In genomic region chr9:16013366-16013765, GRCh38 we compare ENCODE assay signal across 24 cellular contexts.
A peak's percentile ranks its signal among the peaks of the same experiment; 100 is the strongest.
DNase-seq lines count a peak whose midpoint lies in the region; ATAC-seq, FAIRE-seq and TF ChIP-seq lines count a peak whose summit lies in the region.
"Had no signal": no experiment of that assay in that cellular context is flagged by ENCODE, and none has a peak within 500 bp of the region (broad histone marks: within the 10 kb centered on the region; RNA-seq: fewer than 3 reads in every experiment).

No MANE protein-coding gene starts in this region.

- intact Hi-C loops in mammary epithelial cell (cut with micrococcal nuclease) (no loop called here), breast epithelium (cut with DNase I; ENCODE audit: low total_unique reads) (no loop called here), PC-3 (cut with micrococcal nuclease) (no loop called here), natural killer cell (cut with micrococcal nuclease) (no loop called here), HepG2 (cut with micrococcal nuclease; ENCODE audit: unreplicated experiment) (no loop called here)

- POLR2A ChIA-PET in PC-3 (lab: Charles Lee; ENCODE audit: unreplicated experiment) (no interaction called here), HepG2 (lab: Yijun Ruan, JAX) (no interaction called here)

- TF ChIP-seq CTCF in mammary epithelial cell (conservative IDR thresholded peaks at IDR 0.05 in 1 of 2, IDR thresholded peaks at IDR 0.05 in 1 of 2; ENCODE audit: extremely low read depth in 1 of 2, insufficient read depth in 1 of 2, low read depth in 1 of 2, low read length in 2 of 2) (no peak), breast epithelium (IDR thresholded peaks at IDR 0.05) (no peak), PC-3 (conservative IDR thresholded peaks at IDR 0.05; ENCODE audit: low read depth, low read length) (no peak), osteoblast (IDR thresholded peaks at IDR 0.05; ENCODE audit: extremely low read depth, low read depth, low read length) (no peak), natural killer cell (IDR thresholded peaks at IDR 0.05) (no peak), HepG2 (CRISPR knock-in tag; IDR thresholded peaks at IDR 0.05) (no peak)

- peak; percentile 15; the same call in 1 of the 2 replicates for ATAC-seq in PC-3
- no peak for ATAC-seq in natural killer cell
- no peak for ATAC-seq in stimulated activated naive CD8-positive, alpha-beta T cell treated with anti-CD3 and anti-CD28 coated beads, Interleukin-15, Interleukin-2, amounts not matched to agents 100 U/mL and 50 U/mL, for 24 hours
- ATAC-seq in HepG2: no peak

- BruUV-seq in mammary epithelial cell (replicated peaks; lab: Mats Ljungman, UMichigan) (no TSS peak), PC-3 (replicated peaks; lab: Mats Ljungman, UMichigan) (no TSS peak), HepG2 (replicated peaks; lab: Mats Ljungman, UMichigan) (no TSS peak)

- no peak for DNase-seq in mammary epithelial cell
- no peak for DNase-seq in breast epithelium (ENCODE audit: low spot score in 2 of 2)
- peak; percentile 49 for DNase-seq in PC-3
- no peak for DNase-seq in osteoblast (ENCODE audit: insufficient read length, low spot score, missing footprints)
- DNase-seq in natural killer cell: no peak
- DNase-seq in stimulated activated naive CD8-positive, alpha-beta T cell treated with anti-CD3 and anti-CD28 coated beads, Interleukin-15, Interleukin-2, amounts not matched to agents 100 U/mL and 50 U/mL, for 24 hours: no peak
- DNase-seq in HepG2 (ENCODE audit: low spot score): no peak
- no peak for DNase-seq in activated CD4-positive, alpha-beta T cell treated with anti-CD3 and anti-CD28 coated beads, Interleukin-2, amount 50 U/mL, for 1 hour
- DNase-seq: ACHN; AML-193; BE2C; CD4-positive, alpha-beta T cell; CD8-positive, alpha-beta memory T cell; DMS53; DMS79 treated with DMSO at 0.1 percent for 48 hours; GF-D8; GOT3; HCEC 1CT had no signal

- TF ChIP-seq EP300 in HepG2 (IDR thresholded peaks at IDR 0.05; ENCODE audit: low read depth in 2 of 2, low read length in 2 of 2) (no peak), HepG2 (CRISPR knock-in tag; IDR thresholded peaks at IDR 0.05; ENCODE audit: borderline replicate concordance) (no peak)

- H2AFZ ChIP-seq in mammary epithelial cell (ENCODE audit: low read depth, low read length) (peak overlapping the region; percentile 53), PC-3 (ENCODE audit: low read length) (no peak overlapping the region), osteoblast (ENCODE audit: low read length) (no peak overlapping the region), HepG2 (ENCODE audit: low read length) (no peak overlapping the region)

- H3K27me3 ChIP-seq in mammary epithelial cell (ENCODE audit: insufficient read depth, low read length): no peaks in the 10 kb centered on the region
- H3K27me3 ChIP-seq in breast epithelium: no peaks in the 10 kb centered on the region
- no peaks in the 10 kb centered on the region for H3K27me3 ChIP-seq in PC-3 (ENCODE audit: low read length)
- H3K27me3 ChIP-seq in osteoblast (ENCODE audit: insufficient read depth, low read length): no peaks in the 10 kb centered on the region
- H3K27me3 ChIP-seq in HepG2 (ENCODE audit: control insufficient read depth in 1 of 2, insufficient read depth in 2 of 2, low read length in 2 of 2): no peaks in the 10 kb centered on the region
- H3K27me3 ChIP-seq: BE2C; BLaER1 treated with 17β-estradiol and CSF1 and Interleukin-3, amounts not matched to agents 10 nM and 100 nM had no signal

- in situ Hi-C loops in mammary epithelial cell (cut with MboI; ENCODE audit: low sequenced_read_pairs in 2 of 2): no loop called here
- in situ Hi-C loops in HepG2 (cut with HindIII; ENCODE audit: extremely low pct_ligation_motif_present, low pct_unique_long_range_greater_than_20kb): no loop called here

- TF ChIP-seq POLR2A in breast epithelium (IDR thresholded peaks at IDR 0.05) (no peak), HepG2 (IDR thresholded peaks at IDR 0.05; ENCODE audit: insufficient read depth in 1 of 2, low read depth in 2 of 2, low read length in 2 of 2) (no peak)

- CTCF ChIA-PET in mammary epithelial cell (lab: Charles Lee; ENCODE audit: low non-redundant PET): no interaction called here
- CTCF ChIA-PET in PC-3 (lab: Charles Lee): no interaction called here
- CTCF ChIA-PET in HepG2 (lab: Yijun Ruan, JAX; ENCODE audit: low intra/inter-chr PET ratio, low total read pairs): no interaction called here

- H3K4me1 ChIP-seq in mammary epithelial cell (ENCODE audit: insufficient read depth, low read length): peaks cover 6% of the 10 kb centered on the region
- H3K4me1 ChIP-seq in breast epithelium: no peaks in the 10 kb centered on the region
- H3K4me1 ChIP-seq in PC-3 (ENCODE audit: insufficient read depth, low read length): peaks cover 26% of the 10 kb centered on the region
- peaks cover 20% of the 10 kb centered on the region for H3K4me1 ChIP-seq in osteoblast (ENCODE audit: insufficient read depth, low read length)
- no peaks in the 10 kb centered on the region for H3K4me1 ChIP-seq in HepG2 (ENCODE audit: insufficient read depth, low read length)
- H3K4me1 ChIP-seq: BE2C had no signal

- WGBS in mammary epithelial cell (ENCODE audit: low coverage, missing lambda C conversion rate): 71% methylated on average over 5 of the region's 5 CpGs
- WGBS in HepG2 (ENCODE audit: low lambda C conversion rate): 2% methylated on average over 5 of the region's 5 CpGs

- H4K20me1 ChIP-seq in mammary epithelial cell (ENCODE audit: insufficient read depth, low read length) (no peaks in the 10 kb centered on the region), PC-3 (ENCODE audit: low read length) (no peaks in the 10 kb centered on the region), osteoblast (ENCODE audit: insufficient read depth, low read length) (no peaks in the 10 kb centered on the region), HepG2 (ENCODE audit: insufficient read depth, low read length) (no peaks in the 10 kb centered on the region)
- H4K20me1 ChIP-seq: BLaER1 treated with 17β-estradiol and CSF1 and Interleukin-3, amounts not matched to agents 10 nM and 100 nM had no signal

- no peaks in the 10 kb centered on the region for H3K9me3 Mint-ChIP-seq in natural killer cell

- H3K9ac ChIP-seq in mammary epithelial cell (ENCODE audit: insufficient read depth, low read length) (no peak overlapping the region), PC-3 (ENCODE audit: low read length) (peak overlapping the region; percentile 47), HepG2 (ENCODE audit: insufficient read depth, low read depth, low read length) (no peak overlapping the region)
- H3K9ac ChIP-seq: BLaER1 treated with 17β-estradiol and CSF1 and Interleukin-3, amounts not matched to agents 10 nM and 100 nM had no signal

- no peak for FAIRE-seq in HepG2 (lab: Jason Lieb, UNC)
- FAIRE-seq: A204.1, GM12891, GM18507 had no signal

- H3K36me3 ChIP-seq in mammary epithelial cell (ENCODE audit: insufficient read depth, low read length) (no peaks in the 10 kb centered on the region), breast epithelium (no peaks in the 10 kb centered on the region), PC-3 (ENCODE audit: low read depth, low read length) (peaks cover 3% of the 10 kb centered on the region; the same call in 1 of the 2 replicates), osteoblast (ENCODE audit: insufficient read depth, low read length) (no peaks in the 10 kb centered on the region), HepG2 (replicated peaks in 1 of 2; ENCODE audit: control insufficient read depth in 1 of 2, insufficient read depth in 2 of 2, low read length in 2 of 2) (no peaks in the 10 kb centered on the region)
- H3K36me3 ChIP-seq: BE2C; BLaER1 treated with 17β-estradiol and CSF1 and Interleukin-3, amounts not matched to agents 10 nM and 100 nM had no signal

- H3F3A ChIP-seq in PC-3 (ENCODE audit: low read length, unreplicated experiment): no peaks in the 10 kb centered on the region

- H3K79me2 ChIP-seq in mammary epithelial cell (ENCODE audit: insufficient read depth, low read length) (no peaks in the 10 kb centered on the region), PC-3 (ENCODE audit: low read length) (no peaks in the 10 kb centered on the region), osteoblast (ENCODE audit: insufficient read depth, low read length) (no peaks in the 10 kb centered on the region), HepG2 (ENCODE audit: insufficient read depth, low read length) (no peaks in the 10 kb centered on the region)

- peaks cover 5 to 11% of the 10 kb centered on the region in 2 donors for H3K27me3 Mint-ChIP-seq in natural killer cell (ENCODE audit: low read depth in 2 of 2)
- H3K27me3 Mint-ChIP-seq: CD4-positive, alpha-beta T cell; CD8-positive, alpha-beta memory T cell had no signal

- peaks cover 10 to 19% of the 10 kb centered on the region in 2 donors for H3K4me1 Mint-ChIP-seq in natural killer cell
- H3K4me1 Mint-ChIP-seq: CD14-positive monocyte; CD8-positive, alpha-beta memory T cell had no signal

- dilution Hi-C loops in mammary epithelial cell (cut with HindIII; ENCODE audit: low sequenced_read_pairs): no loop called here

- no peaks in the 10 kb centered on the region for H3K36me3 Mint-ChIP-seq in natural killer cell
- H3K36me3 Mint-ChIP-seq: CD14-positive monocyte; CD8-positive, alpha-beta memory T cell had no signal

- H3K4me2 ChIP-seq in mammary epithelial cell (ENCODE audit: insufficient read depth, low read depth, low read length): no peak overlapping the region
- H3K4me2 ChIP-seq in PC-3 (ENCODE audit: low read length): peak overlapping the region; percentile 34; the same call in 1 of the 2 replicates
- no peak overlapping the region for H3K4me2 ChIP-seq in osteoblast (ENCODE audit: insufficient read depth, low read length)
- no peak overlapping the region for H3K4me2 ChIP-seq in HepG2 (ENCODE audit: low read depth, low read length)
- H3K4me2 ChIP-seq: BLaER1 treated with 17β-estradiol and CSF1 and Interleukin-3, amounts not matched to agents 10 nM and 100 nM had no signal

- H3K27ac ChIP-seq in mammary epithelial cell (ENCODE audit: insufficient read depth, low read depth, low read length) (no peak overlapping the region), breast epithelium (no peak overlapping the region), PC-3 (ENCODE audit: low read length) (peak overlapping the region; percentile 87), osteoblast (ENCODE audit: low read depth, low read length) (peak overlapping the region; percentile 51), HepG2 (ENCODE audit: extremely low read length, insufficient read depth, low read length) (no peak overlapping the region)
- H3K27ac ChIP-seq: 22Rv1; BLaER1 treated with 17β-estradiol and CSF1 and Interleukin-3, amounts not matched to agents 10 nM and 100 nM had no signal

- H3K4me3 Mint-ChIP-seq in natural killer cell: no peak overlapping the region
- H3K4me3 Mint-ChIP-seq: CD14-positive monocyte; CD4-positive, alpha-beta T cell; CD8-positive, alpha-beta memory T cell had no signal

- H3K9me3 ChIP-seq in mammary epithelial cell (replicated peaks; ENCODE audit: insufficient read depth, low read length): peaks cover 4% of the 10 kb centered on the region
- H3K9me3 ChIP-seq in breast epithelium: peaks cover 5 to 16% of the 10 kb centered on the region in 2 donors
- H3K9me3 ChIP-seq in PC-3 (ENCODE audit: low read length): peaks cover 7% of the 10 kb centered on the region
- H3K9me3 ChIP-seq in osteoblast (ENCODE audit: low read depth, low read length): peaks cover 5% of the 10 kb centered on the region
- H3K9me3 ChIP-seq in HepG2 (ENCODE audit: low read length): peaks cover 7% of the 10 kb centered on the region
- H3K9me3 ChIP-seq: BE2C had no signal

- H3K4me3 ChIP-seq in mammary epithelial cell (replicated peaks in 1 of 3; ENCODE audit: insufficient read depth in 1 of 3, low read depth in 2 of 3, low read length in 3 of 3): no peak overlapping the region
- H3K4me3 ChIP-seq in breast epithelium: no peak overlapping the region
- no peak overlapping the region for H3K4me3 ChIP-seq in PC-3 (ENCODE audit: low read length)
- H3K4me3 ChIP-seq in osteoblast (ENCODE audit: insufficient read depth, low read length): no peak overlapping the region
- no peak overlapping the region for H3K4me3 ChIP-seq in HepG2 (replicated peaks in 1 of 3; ENCODE audit: insufficient read depth in 1 of 3, low read depth in 2 of 3, low read length in 3 of 3)
- H3K4me3 ChIP-seq: BLaER1 treated with 17β-estradiol and CSF1 and Interleukin-3, amounts not matched to agents 10 nM and 100 nM had no signal

- TF ChIP-seq RAD21 in HepG2 (CRISPR knock-in tag; IDR thresholded peaks at IDR 0.05): no peak

- H3K27ac Mint-ChIP-seq in natural killer cell: no peak overlapping the region
- H3K27ac Mint-ChIP-seq: CD14-positive monocyte; CD4-positive, alpha-beta T cell; CD8-positive, alpha-beta memory T cell had no signal

- no peaks in the 10 kb centered on the region for H3K9me2 ChIP-seq in PC-3 (replicated peaks; ENCODE audit: low read length)

Comparison
In these comparisons a context has a peak if more than half of its experiments do, and no peak if none do; other contexts are left out.
1. H3K27ac ChIP-seq: peak in PC-3 (single experiment) and osteoblast (single experiment); none in mammary epithelial cell (single experiment), breast epithelium (0 of 2) and HepG2 (single experiment).